Comparison of ENCODE assay signal across 15 cellular contexts in genomic region chr9:131951905-131952304, GRCh38.
A peak's percentile ranks its signal among the peaks of the same experiment; 100 is the strongest.
DNase-seq lines count a peak whose midpoint lies in the region; ATAC-seq and TF ChIP-seq lines count a peak whose summit lies in the region.
"Had no signal": no experiment of that assay in that cellular context is flagged by ENCODE, and none has a peak within 500 bp of the region (broad histone marks: within the 10 kb centered on the region; RNA-seq: fewer than 3 reads in every experiment).

No MANE protein-coding gene starts in this region.

- H3F3A ChIP-seq in neural progenitor cell (ENCODE audit: low read depth) (no peaks in the 10 kb centered on the region), smooth muscle cell (ENCODE audit: low read depth) (no peaks in the 10 kb centered on the region)

- peaks cover 30% of the 10 kb centered on the region for H4K20me1 ChIP-seq in neural progenitor cell (ENCODE audit: low read depth)
- H4K20me1 ChIP-seq in smooth muscle cell (ENCODE audit: low read depth) = peaks cover 76% of the 10 kb centered on the region

- no peak overlapping the region for H3K27ac Mint-ChIP-seq in neural progenitor cell

- H3K4me1 ChIP-seq in neural progenitor cell (peaks cover 7% of the 10 kb centered on the region), smooth muscle cell (ENCODE audit: low read depth) (peaks cover 6% of the 10 kb centered on the region)
- H3K4me1 ChIP-seq: right lobe of liver had no signal

- H3K9me3 Mint-ChIP-seq in neural progenitor cell = no peaks in the 10 kb centered on the region

- H3K9ac ChIP-seq in neural progenitor cell (no peak overlapping the region), smooth muscle cell (ENCODE audit: low read depth) (no peak overlapping the region)

- H3K27me3 Mint-ChIP-seq in neural progenitor cell (ENCODE audit: insufficient read depth, low read depth) = no peaks in the 10 kb centered on the region

- H3K4me3 ChIP-seq in fibroblast of pulmonary artery (replicated peaks; ENCODE audit: low read depth, low read length) = no peak overlapping the region
- no peak overlapping the region for H3K4me3 ChIP-seq in neural progenitor cell
- H3K4me3 ChIP-seq in smooth muscle cell = no peak overlapping the region
- H3K4me3 ChIP-seq: right lobe of liver had no signal

- 87% methylated on average over 5 of the region's 5 CpGs for WGBS in smooth muscle cell (ENCODE audit: low lambda C conversion rate)

- H3K4me3 Mint-ChIP-seq in neural progenitor cell = no peak overlapping the region

- H2AFZ ChIP-seq in neural progenitor cell (replicated peaks) = no peak overlapping the region
- H2AFZ ChIP-seq in smooth muscle cell (ENCODE audit: low read depth) = no peak overlapping the region

- no peak for TF ChIP-seq CTCF in AG09319 (IDR thresholded peaks at IDR 0.05; ENCODE audit: low read depth, low read length)
- no peak for TF ChIP-seq CTCF in fibroblast of pulmonary artery (IDR thresholded peaks at IDR 0.05; ENCODE audit: low read length, missing control alignments)
- TF ChIP-seq CTCF in neural progenitor cell (IDR thresholded peaks at IDR 0.05) = no peak
- no peak for TF ChIP-seq CTCF in smooth muscle cell (IDR thresholded peaks at IDR 0.05; ENCODE audit: borderline replicate concordance, insufficient read depth, poor library complexity, severe bottlenecking)

- no peak for ATAC-seq in HG03469 (IDR thresholded peaks at IDR 0.05; ENCODE audit: unreplicated experiment)

- peaks cover 6% of the 10 kb centered on the region for H3K4me1 Mint-ChIP-seq in neural progenitor cell

- H3K79me2 ChIP-seq in neural progenitor cell (ENCODE audit: low read depth) (no peaks in the 10 kb centered on the region), smooth muscle cell (ENCODE audit: low read depth) (no peaks in the 10 kb centered on the region)

- H3K36me3 ChIP-seq in neural progenitor cell = no peaks in the 10 kb centered on the region
- H3K36me3 ChIP-seq in smooth muscle cell (ENCODE audit: low read depth) = no peaks in the 10 kb centered on the region
- H3K36me3 ChIP-seq: right lobe of liver had no signal

- H3K9me3 ChIP-seq in neural progenitor cell (ENCODE audit: low read depth) (no peaks in the 10 kb centered on the region), smooth muscle cell (replicated peaks; ENCODE audit: low read depth) (no peaks in the 10 kb centered on the region)
- H3K9me3 ChIP-seq: right lobe of liver had no signal

- DNase-seq in AG09319 (ENCODE audit: extremely low read depth, low read depth) (peak; percentile 20), fibroblast of pulmonary artery (ENCODE audit: low read depth) (peak; percentile 43), neural progenitor cell (ENCODE audit: low spot score) (peak; percentile 26), iPS-NIHi7 (ENCODE audit: extremely low spot score) (no peak), smooth muscle cell (lab: John Stamatoyannopoulos, UW; ENCODE audit: unreplicated experiment) (no peak), NCI-H345 (lab: John Stamatoyannopoulos, UW) (no peak)
- DNase-seq: activated CD4-positive, alpha-beta T cell treated with anti-CD3 and anti-CD28 coated beads, Interleukin-2, amount 50 U/mL, for 48 hours; activated naive CD4-positive, alpha-beta T cell treated with anti-CD3 and anti-CD28 coated beads, Interleukin-2, amount 50 U/mL, for 16 hours; erythroblast; mammary epithelial cell; NCI-H1417; NK-92 treated with Interleukin-12 subunit alpha and Interleukin-12 subunit beta, amount 100 ng/mL, for 24 hours; right lobe of liver had no signal

- H3K36me3 Mint-ChIP-seq in neural progenitor cell = no peaks in the 10 kb centered on the region

- H3K4me2 ChIP-seq in neural progenitor cell = no peak overlapping the region
- no peak overlapping the region for H3K4me2 ChIP-seq in smooth muscle cell

- H3K27me3 ChIP-seq in neural progenitor cell (no peaks in the 10 kb centered on the region), smooth muscle cell (ENCODE audit: low read depth) (no peaks in the 10 kb centered on the region)
- H3K27me3 ChIP-seq: right lobe of liver had no signal

- peak overlapping the region; percentile 29 for H3K27ac ChIP-seq in angular gyrus (ENCODE audit: low read depth, low read length)
- no peak overlapping the region for H3K27ac ChIP-seq in neural progenitor cell
- no peak overlapping the region for H3K27ac ChIP-seq in smooth muscle cell (ENCODE audit: low read depth)
- H3K27ac ChIP-seq: right lobe of liver had no signal

Comparison
In these comparisons a context has a peak if more than half of its experiments do, and no peak if none do; other contexts are left out.
1. DNase-seq: peak in AG09319 (single experiment), fibroblast of pulmonary artery (single experiment) and neural progenitor cell (single experiment); none in iPS-NIHi7 (single experiment), smooth muscle cell (single experiment) and NCI-H345 (single experiment).